ENCODE assay signal across 1 cellular context in genomic region chr12:104784592-104784991, GRCh38.
TF ChIP-seq lines count a peak whose summit lies in the region.

No MANE protein-coding gene starts in this region.

TF ChIP-seq in A549, 52 proteins besides CTCF, POLR2A, EP300 and RAD21 (continued from another document):
- no peak for TF ChIP-seq REST (IDR thresholded peaks at IDR 0.05)
- TF ChIP-seq ZSCAN20 (CRISPR knock-in tag; IDR thresholded peaks at IDR 0.05): no peak
- TF ChIP-seq RFX5 (IDR thresholded peaks at IDR 0.05): no peak
- TF ChIP-seq CEBPB (IDR thresholded peaks at IDR 0.05): no peak
- TF ChIP-seq HOXB13 (CRISPR knock-in tag; IDR thresholded peaks at IDR 0.05; ENCODE audit: low read depth): no peak
- TF ChIP-seq FOSB (CRISPR knock-in tag; IDR thresholded peaks at IDR 0.05): no peak
- TF ChIP-seq TFCP2L1 (CRISPR knock-in tag; IDR thresholded peaks at IDR 0.05): no peak
- no peak for TF ChIP-seq HOXB5 (CRISPR knock-in tag; IDR thresholded peaks at IDR 0.05)
- TF ChIP-seq NPAS2 (CRISPR knock-in tag; IDR thresholded peaks at IDR 0.05; ENCODE audit: borderline replicate concordance): no peak
- no peak for TF ChIP-seq POLR2AphosphoS2 (conservative IDR thresholded peaks at IDR 0.05; ENCODE audit: low read length)
- no peak for TF ChIP-seq ZC3H11A (IDR thresholded peaks at IDR 0.05)
